In the genomic region with DNA sequence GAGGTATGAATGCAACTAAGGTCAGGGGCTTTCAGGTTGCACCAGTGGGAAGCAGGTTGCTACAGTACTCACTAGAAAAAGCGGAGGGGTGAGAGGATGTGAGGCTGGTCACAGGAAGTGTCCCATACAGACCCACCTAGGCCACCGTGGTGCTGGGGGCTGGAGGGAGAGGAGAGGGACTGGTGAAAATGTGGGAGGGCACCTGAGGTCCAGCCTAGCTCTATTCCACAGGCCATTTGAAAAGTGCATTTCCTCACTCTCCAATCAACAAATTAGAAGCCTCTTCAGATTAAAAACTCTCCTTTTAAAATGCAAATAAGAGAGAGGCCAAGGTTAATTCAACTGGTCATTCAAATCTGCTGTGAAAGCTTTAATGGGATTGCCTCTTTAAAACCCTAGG, we compare ENCODE assay signal across 1 cellular context.
TF ChIP-seq lines count a peak whose summit lies in the region.

No MANE protein-coding gene starts in this region.

TF ChIP-seq in H1, 55 proteins besides CTCF, POLR2A, EP300 and RAD21 (continued from another document):
- TF ChIP-seq, protein P1, sequence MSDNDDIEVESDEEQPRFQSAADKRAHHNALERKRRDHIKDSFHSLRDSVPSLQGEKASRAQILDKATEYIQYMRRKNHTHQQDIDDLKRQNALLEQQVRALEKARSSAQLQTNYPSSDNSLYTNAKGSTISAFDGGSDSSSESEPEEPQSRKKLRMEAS (IDR thresholded peaks at IDR 0.05): no peak
- no peak for TF ChIP-seq RFX5 (IDR thresholded peaks at IDR 0.05; ENCODE audit: borderline replicate concordance, low read depth, low read length)
- TF ChIP-seq CHD1 (IDR thresholded peaks at IDR 0.05; ENCODE audit: low read depth, low read length): no peak
- no peak for TF ChIP-seq SRF (IDR thresholded peaks at IDR 0.05; ENCODE audit: low read depth, low read length)
- TF ChIP-seq BACH1 (IDR thresholded peaks at IDR 0.05; ENCODE audit: low read length): no peak
- no peak for TF ChIP-seq CHD2 (IDR thresholded peaks at IDR 0.05; ENCODE audit: low read length)
